1 cellular context compared by ENCODE assay signal in genomic region chr18:11391636-11392035, GRCh38.
TF ChIP-seq lines count a peak whose summit lies in the region.

No MANE protein-coding gene starts in this region.

TF ChIP-seq in GM12878, 131 proteins besides CTCF, POLR2A, EP300 and RAD21 (continued from another document):
- TF ChIP-seq PRDM15 (CRISPR knock-in tag; IDR thresholded peaks at IDR 0.05), result no peak
- no peak for TF ChIP-seq MTA3 (IDR thresholded peaks at IDR 0.05; ENCODE audit: borderline replicate concordance, low read length)
- no peak for TF ChIP-seq ZNF592 (IDR thresholded peaks at IDR 0.05)
- TF ChIP-seq ATF7 (IDR thresholded peaks at IDR 0.05; ENCODE audit: low read depth), result no peak
- no peak for TF ChIP-seq ASH2L (IDR thresholded peaks at IDR 0.05; ENCODE audit: borderline replicate concordance, low read depth)
- TF ChIP-seq STAT3 (IDR thresholded peaks at IDR 0.05; ENCODE audit: low read depth, low read length), result no peak
- no peak for TF ChIP-seq BMI1 (IDR thresholded peaks at IDR 0.05; ENCODE audit: borderline replicate concordance)
- TF ChIP-seq LARP7 (IDR thresholded peaks at IDR 0.05), result no peak
- no peak for TF ChIP-seq SRF (IDR thresholded peaks at IDR 0.05; ENCODE audit: low read depth in 2 of 2, low read length in 2 of 2)
- TF ChIP-seq SUPT20H (IDR thresholded peaks at IDR 0.05; ENCODE audit: borderline replicate concordance, control insufficient read depth, low read depth, low read length), result no peak
- no peak for TF ChIP-seq PAX8 (IDR thresholded peaks at IDR 0.05)
- no peak for TF ChIP-seq KLF5 (IDR thresholded peaks at IDR 0.05; ENCODE audit: partially characterized antibody)
- TF ChIP-seq SMAD1 (IDR thresholded peaks at IDR 0.05; ENCODE audit: low read depth, partially characterized antibody), result no peak
TF ChIP-seq in GM12878: peak in this region for 0.
